In genomic region chr7:133252858-133253521, GRCh38 we compare ENCODE assay signal across 8 cellular contexts. TPM values are rescaled to one million over a fixed set of nuclear protein-coding genes. Genes with fewer than 3 reads are reported as not detected.
A peak's percentile ranks its signal among the peaks of the same experiment; 100 is the strongest.
DNase-seq lines count a peak whose midpoint lies in the region; ATAC-seq and TF ChIP-seq lines count a peak whose summit lies in the region.

EXOC4 (plus strand) TSS chr7:133253078.

- CTCF ChIA-PET in activated CD4-positive, alpha-beta T cell treated with anti-CD3 and anti-CD28 coated beads for 36 hours (lab: Charles Lee), result interaction anchor here (0.7 to 1.8 kb wide), 5 partner anchors 9 to 874 kb away, joined by 3 to 5 read pairs (median 4); partner anchors contain the start of gene LRGUK

- peak within 1 kb of the TSS; percentile 83 for H3K27ac Mint-ChIP-seq in activated CD4-positive, alpha-beta T cell treated with anti-CD3 and anti-CD28 coated beads for 36 hours

- peak; percentile 95 for ATAC-seq in HG03442 (IDR thresholded peaks at IDR 0.05; ENCODE audit: unreplicated experiment)
- peak; percentile 100 for ATAC-seq in activated CD4-positive, alpha-beta T cell treated with anti-CD3 and anti-CD28 coated beads for 36 hours

- peaks cover 32% of the 10 kb centered on the region for H3K4me1 Mint-ChIP-seq in activated CD4-positive, alpha-beta T cell treated with anti-CD3 and anti-CD28 coated beads for 36 hours

- H3K9me3 Mint-ChIP-seq in activated CD4-positive, alpha-beta T cell treated with anti-CD3 and anti-CD28 coated beads for 36 hours (ENCODE audit: low read depth), result no peaks in the 10 kb centered on the region

- intact Hi-C loops in activated CD4-positive, alpha-beta T cell treated with anti-CD3 and anti-CD28 coated beads for 36 hours (cut with DNase I, micrococcal nuclease), result loop anchor here (1.0 to 10.0 kb wide), 4 partner anchors 171 to 1064 kb away; partner anchors contain the start of genes CHCHD3 (in 2 of the 2) and LRGUK (in 2 of the 2)

- peak; percentile 98 for DNase-seq in Ammon's horn (ENCODE audit: low spot score)
- DNase-seq in GM19238 (ENCODE audit: insufficient read length, low spot score), result peak; percentile 73
- peak; percentile 98 for DNase-seq in NCI-H524 (lab: John Stamatoyannopoulos, UW)
- DNase-seq in activated CD4-positive, alpha-beta T cell treated with anti-CD3 and anti-CD28 coated beads for 36 hours, result peak; percentile 92
- peak; percentile 99 for DNase-seq in choroid plexus epithelial cell (ENCODE audit: low read depth)
- DNase-seq in kidney epithelial cell (ENCODE audit: low read depth), result peak; percentile 92
- DNase-seq in stimulated activated CD4-positive, alpha-beta T cell treated with anti-CD3 and anti-CD28 coated beads, Interleukin-15, amount 100 ng/mL, for 48 hours (ENCODE audit: low read depth in 2 of 2), result peak; percentile 83 to 87

- POLR2A ChIA-PET in activated CD4-positive, alpha-beta T cell treated with anti-CD3 and anti-CD28 coated beads for 36 hours (lab: Charles Lee), result no interaction called here

- no peaks in the 10 kb centered on the region for H3K36me3 ChIP-seq in kidney epithelial cell (ENCODE audit: control insufficient read depth, insufficient read depth, low read length)

- TF ChIP-seq CTCF in choroid plexus epithelial cell (conservative IDR thresholded peaks at IDR 0.05; ENCODE audit: low read depth, low read length), result no peak
- no peak for TF ChIP-seq CTCF in kidney epithelial cell (IDR thresholded peaks at IDR 0.05; ENCODE audit: insufficient read depth, low read length, poor library complexity, severe bottlenecking)

- H3K4me3 ChIP-seq in choroid plexus epithelial cell (ENCODE audit: low read depth, low read length), result peak within 1 kb of the TSS; percentile 79
- peak within 1 kb of the TSS; percentile 85 for H3K4me3 ChIP-seq in kidney epithelial cell (ENCODE audit: low read depth, low read length)

- peak within 1 kb of the TSS; percentile 85 for H3K4me3 Mint-ChIP-seq in activated CD4-positive, alpha-beta T cell treated with anti-CD3 and anti-CD28 coated beads for 36 hours

- H3K36me3 Mint-ChIP-seq in activated CD4-positive, alpha-beta T cell treated with anti-CD3 and anti-CD28 coated beads for 36 hours (ENCODE audit: low read depth), result peaks cover 7% of the 10 kb centered on the region

- H3K27me3 Mint-ChIP-seq in activated CD4-positive, alpha-beta T cell treated with anti-CD3 and anti-CD28 coated beads for 36 hours, result no peaks in the 10 kb centered on the region

- no peaks in the 10 kb centered on the region for H3K27me3 ChIP-seq in kidney epithelial cell (ENCODE audit: control insufficient read depth, insufficient read depth, low read length)

RNA-seq across cellular contexts. Expression of gene EXOC4, which starts in this region (rescaled TPM):
- total RNA-seq in activated CD4-positive, alpha-beta T cell treated with anti-CD3 and anti-CD28 coated beads for 36 hours, result 10 to 100 TPM; 51.9 to 90.1 TPM
- 49.9 and 51.6 TPM in 2 replicates for total RNA-seq in kidney epithelial cell

Comparison
In these comparisons a context has a peak if more than half of its experiments do, and no peak if none do; other contexts are left out.
1. Peak in every context shown above with its lines: DNase-seq, ATAC-seq and H3K4me3 ChIP-seq.